Comparison of ENCODE assay signal across 6 cellular contexts in genomic region chr7:126499481-126499880, GRCh38.
"Had no signal": no experiment of that assay in that cellular context is flagged by ENCODE, and none has a peak within 500 bp of the region (broad histone marks: within the 10 kb centered on the region; RNA-seq: fewer than 3 reads in every experiment).

No MANE protein-coding gene starts in this region.

- DNase-seq: GDM1, GF-D8 had no signal

- H3K4me3 ChIP-seq: GM12878 had no signal

- FAIRE-seq: G401.6, GM12878, GM12891, GM18507 had no signal

- ATAC-seq: GM12878 had no signal
